In genomic region chr1:61293197-61293596, GRCh38 we compare ENCODE assay signal across 17 cellular contexts.
"Had no signal": no experiment of that assay in that cellular context is flagged by ENCODE, and none has a peak within 500 bp of the region (broad histone marks: within the 10 kb centered on the region; RNA-seq: fewer than 3 reads in every experiment).

No MANE protein-coding gene starts in this region.

- H3K4me1 Mint-ChIP-seq: activated CD4-positive, alpha-beta memory T cell treated with anti-CD3 and anti-CD28 coated beads, Interleukin-2, amount 10 ng/mL, durations not matched to agents 7 days and 5 days; activated naive CD8-positive, alpha-beta T cell treated with anti-CD3 and anti-CD28 coated beads, Interleukin-2, amount 10 ng/mL, durations not matched to agents 7 days and 5 days; natural killer cell; T-cell had no signal

- H3K27ac Mint-ChIP-seq: activated CD4-positive, alpha-beta memory T cell treated with anti-CD3 and anti-CD28 coated beads, Interleukin-2, amount 10 ng/mL, durations not matched to agents 7 days and 5 days; activated CD4-positive, alpha-beta T cell treated with anti-CD3 and anti-CD28 coated beads for 36 hours; activated naive CD8-positive, alpha-beta T cell treated with anti-CD3 and anti-CD28 coated beads, Interleukin-2, amount 10 ng/mL, durations not matched to agents 7 days and 5 days; natural killer cell; stimulated activated naive CD8-positive, alpha-beta T cell treated with anti-CD3 and anti-CD28 coated beads, Interleukin-15, amount 100 ng/mL, for 72 hours; T-cell had no signal

- H3K4me3 Mint-ChIP-seq: activated CD4-positive, alpha-beta memory T cell treated with anti-CD3 and anti-CD28 coated beads, Interleukin-2, amount 10 ng/mL, durations not matched to agents 7 days and 5 days; activated CD4-positive, alpha-beta T cell treated with anti-CD3 and anti-CD28 coated beads for 36 hours; activated naive CD8-positive, alpha-beta T cell treated with anti-CD3 and anti-CD28 coated beads, Interleukin-2, amount 10 ng/mL, durations not matched to agents 7 days and 5 days; natural killer cell; stimulated activated naive CD8-positive, alpha-beta T cell treated with anti-CD3 and anti-CD28 coated beads, Interleukin-15, amount 100 ng/mL, for 72 hours; T-cell had no signal

- H3K9me3 ChIP-seq: psoas muscle had no signal

- H3K27ac ChIP-seq: psoas muscle, SK-N-MC had no signal

- DNase-seq: activated CD4-positive, alpha-beta memory T cell treated with anti-CD3 and anti-CD28 coated beads, Interleukin-2, amount 10 ng/mL, durations not matched to agents 7 days and 5 days; activated CD4-positive, alpha-beta T cell treated with anti-CD3 and anti-CD28 coated beads for 36 hours; activated gamma-delta T cell treated with Interleukin-2 at 50 U/mL for 16 hours; activated naive CD8-positive, alpha-beta T cell treated with anti-CD3 and anti-CD28 coated beads, Interleukin-2, amount 10 ng/mL, durations not matched to agents 7 days and 5 days; activated T-cell treated with anti-CD3 and anti-CD28 coated beads, Interleukin-2, amount 50 U/mL, for 48 hours; caudate nucleus; cortex of kidney; effector CD8-positive, alpha-beta T cell; erythroblast; natural killer cell; nucleus accumbens; psoas muscle; stimulated activated CD4-positive, alpha-beta T cell treated with anti-CD3 and anti-CD28 coated beads, Interleukin-4, amount 100 ng/mL, for 24 hours; stimulated activated naive CD8-positive, alpha-beta T cell treated with anti-CD3 and anti-CD28 coated beads, Interleukin-15, amount 100 ng/mL, for 72 hours; T-cell; T1000 had no signal

- H3K27me3 Mint-ChIP-seq: activated CD4-positive, alpha-beta memory T cell treated with anti-CD3 and anti-CD28 coated beads, Interleukin-2, amount 10 ng/mL, durations not matched to agents 7 days and 5 days; activated naive CD8-positive, alpha-beta T cell treated with anti-CD3 and anti-CD28 coated beads, Interleukin-2, amount 10 ng/mL, durations not matched to agents 7 days and 5 days; stimulated activated naive CD8-positive, alpha-beta T cell treated with anti-CD3 and anti-CD28 coated beads, Interleukin-15, amount 100 ng/mL, for 72 hours had no signal

- H3K9me3 Mint-ChIP-seq: activated naive CD8-positive, alpha-beta T cell treated with anti-CD3 and anti-CD28 coated beads, Interleukin-2, amount 10 ng/mL, durations not matched to agents 7 days and 5 days; natural killer cell had no signal

- H3K4me3 ChIP-seq: psoas muscle, SK-N-MC had no signal

- ATAC-seq: activated CD4-positive, alpha-beta T cell treated with anti-CD3 and anti-CD28 coated beads for 36 hours; natural killer cell; stimulated activated naive CD8-positive, alpha-beta T cell treated with anti-CD3 and anti-CD28 coated beads, Interleukin-15, amount 100 ng/mL, for 72 hours; T-cell had no signal

- H3K36me3 Mint-ChIP-seq: activated naive CD8-positive, alpha-beta T cell treated with anti-CD3 and anti-CD28 coated beads, Interleukin-2, amount 10 ng/mL, durations not matched to agents 7 days and 5 days; natural killer cell; T-cell had no signal
